In genomic region chr5:160260881-160261815, GRCh38 we compare ENCODE assay signal across 11 cellular contexts. TPM values are rescaled to one million over a fixed set of nuclear protein-coding genes. Genes with fewer than 3 reads are reported as not detected.
DNase-seq lines count a peak whose midpoint lies in the region; ATAC-seq and TF ChIP-seq lines count a peak whose summit lies in the region.
"Had no signal": no experiment of that assay in that cellular context is flagged by ENCODE, and none has a peak within 500 bp of the region (broad histone marks: within the 10 kb centered on the region; RNA-seq: fewer than 3 reads in every experiment).

No MANE protein-coding gene starts in this region.

- H3K27me3 Mint-ChIP-seq in activated naive CD8-positive, alpha-beta T cell treated with anti-CD3 and anti-CD28 coated beads, Interleukin-2, amount 50 U/mL, for 24 hours, result peaks cover 2% of the 10 kb centered on the region
- H3K27me3 Mint-ChIP-seq in activated naive CD8-positive, alpha-beta T cell treated with anti-CD3 and anti-CD28 coated beads for 36 hours, result peaks cover 12% of the 10 kb centered on the region

- 46% methylated on average over 22 of the region's 22 CpGs for WGBS in hepatocyte (ENCODE audit: low lambda C conversion rate, missing lambda C conversion rate)
- WGBS in thyroid gland, 2 donors, result 30 to 44% methylated on average over 21 of the region's 22 CpGs

- no TSS peak for BruUV-seq in OCI-LY7 (replicated peaks; lab: Mats Ljungman, UMichigan)

- peaks cover 16% of the 10 kb centered on the region for H3K4me1 ChIP-seq in OCI-LY7 (ENCODE audit: insufficient read depth, low read length, poor library complexity, severe bottlenecking)
- H3K4me1 ChIP-seq in hepatocyte (ENCODE audit: insufficient read depth), result peaks cover 34% of the 10 kb centered on the region
- H3K4me1 ChIP-seq in thyroid gland, result peaks cover 46 to 58% of the 10 kb centered on the region in 2 donors

- CTCF ChIA-PET in OCI-LY7 (lab: Charles Lee; ENCODE audit: unreplicated experiment), result interaction anchor here (0.6 kb wide), 1 partner anchor 10 kb away, joined by 4 read pairs; no protein-coding TSS in a partner anchor

- H3K9me3 Mint-ChIP-seq in activated naive CD8-positive, alpha-beta T cell treated with anti-CD3 and anti-CD28 coated beads, Interleukin-2, amount 50 U/mL, for 24 hours, result no peaks in the 10 kb centered on the region
- H3K9me3 Mint-ChIP-seq in activated naive CD8-positive, alpha-beta T cell treated with anti-CD3 and anti-CD28 coated beads for 36 hours, result no peaks in the 10 kb centered on the region
- H3K9me3 Mint-ChIP-seq: T-helper 1 cell treated with Interleukin-12 subunit alpha and Interleukin-12 subunit beta and Interleukin-4 antibody, amounts not matched to agents 30 μg/mL and 1 μg/mL, for 36 hours had no signal

- no peaks in the 10 kb centered on the region for H3K36me3 ChIP-seq in OCI-LY7 (ENCODE audit: insufficient read depth, low read length)
- no peaks in the 10 kb centered on the region for H3K36me3 ChIP-seq in hepatocyte (replicated peaks; ENCODE audit: insufficient read depth, low read depth)
- no peaks in the 10 kb centered on the region for H3K36me3 ChIP-seq in thyroid gland

- H2AFZ ChIP-seq in OCI-LY7 (ENCODE audit: low read length), result 0 out of 2 replicates have a peak overlapping the region, but pooled peaks have one; percentile 3
- no peak overlapping the region for H2AFZ ChIP-seq in hepatocyte

- H3K4me3 Mint-ChIP-seq in activated naive CD8-positive, alpha-beta T cell treated with anti-CD3 and anti-CD28 coated beads, Interleukin-2, amount 50 U/mL, for 24 hours, result no peak overlapping the region
- H3K4me3 Mint-ChIP-seq in activated naive CD8-positive, alpha-beta T cell treated with anti-CD3 and anti-CD28 coated beads for 36 hours, result no peak overlapping the region
- H3K4me3 Mint-ChIP-seq: T-helper 1 cell treated with Interleukin-12 subunit alpha and Interleukin-12 subunit beta and Interleukin-4 antibody, amounts not matched to agents 30 μg/mL and 1 μg/mL, for 36 hours had no signal

- no peak for DNase-seq in activated naive CD8-positive, alpha-beta T cell treated with anti-CD3 and anti-CD28 coated beads, Interleukin-2, amount 50 U/mL, for 24 hours
- no peak for DNase-seq in activated naive CD8-positive, alpha-beta T cell treated with anti-CD3 and anti-CD28 coated beads for 36 hours
- peak; percentile 43 for DNase-seq in OCI-LY7 (ENCODE audit: low spot score)
- peak; percentile 87 for DNase-seq in hepatocyte (ENCODE audit: low spot score)
- DNase-seq in thyroid gland, result peak; percentile 54 to 67
- DNase-seq in foreskin melanocyte, result no peak
- DNase-seq in COR-L47 (lab: John Stamatoyannopoulos, UW), result no peak

- H3K9me2 ChIP-seq in OCI-LY7 (ENCODE audit: insufficient read depth, low read length) (no peaks in the 10 kb centered on the region), hepatocyte (replicated peaks; ENCODE audit: insufficient read depth) (no peaks in the 10 kb centered on the region)

- H3K4me3 ChIP-seq in OCI-LY7 (ENCODE audit: low read depth, low read length, poor library complexity, severe bottlenecking), result no peak overlapping the region
- no peak overlapping the region for H3K4me3 ChIP-seq in hepatocyte
- no peak overlapping the region for H3K4me3 ChIP-seq in thyroid gland (replicated peaks in 1 of 3)

- no peaks in the 10 kb centered on the region for H3K27me3 ChIP-seq in hepatocyte
- H3K27me3 ChIP-seq in thyroid gland, result no peaks in the 10 kb centered on the region

- intact Hi-C loops in OCI-LY7 (cut with micrococcal nuclease; ENCODE audit: unreplicated experiment), result no loop called here
- intact Hi-C loops in thyroid gland (cut with DNase I), result no loop called here

- no peaks in the 10 kb centered on the region for H3K36me3 Mint-ChIP-seq in activated naive CD8-positive, alpha-beta T cell treated with anti-CD3 and anti-CD28 coated beads, Interleukin-2, amount 50 U/mL, for 24 hours (ENCODE audit: low read depth)
- no peaks in the 10 kb centered on the region for H3K36me3 Mint-ChIP-seq in activated naive CD8-positive, alpha-beta T cell treated with anti-CD3 and anti-CD28 coated beads for 36 hours

- H4K20me1 ChIP-seq in OCI-LY7 (ENCODE audit: insufficient read depth, low read length) (no peaks in the 10 kb centered on the region), hepatocyte (ENCODE audit: insufficient read depth, poor library complexity, severe bottlenecking) (no peaks in the 10 kb centered on the region)

- H3K27ac ChIP-seq in OCI-LY7 (ENCODE audit: low read depth, low read length, poor library complexity, severe bottlenecking) (no peak overlapping the region), hepatocyte (peak overlapping the region; percentile 97), thyroid gland (peak overlapping the region; percentile 58 to 79 (median 68))

- H3K79me2 ChIP-seq in OCI-LY7 (ENCODE audit: insufficient read depth, low read depth, low read length) (no peaks in the 10 kb centered on the region), hepatocyte (peaks cover 11% of the 10 kb centered on the region)

- POLR2A ChIA-PET in OCI-LY7 (lab: Charles Lee), result interaction anchor here (0.6 kb wide), 1 partner anchor 439 kb away, joined by 3 read pairs; no protein-coding TSS in a partner anchor

- H3K9me3 ChIP-seq in OCI-LY7 (ENCODE audit: low read length) (no peaks in the 10 kb centered on the region), hepatocyte (ENCODE audit: low read depth) (no peaks in the 10 kb centered on the region), thyroid gland (no peaks in the 10 kb centered on the region)

- H3K4me1 Mint-ChIP-seq in activated naive CD8-positive, alpha-beta T cell treated with anti-CD3 and anti-CD28 coated beads, Interleukin-2, amount 50 U/mL, for 24 hours, result no peaks in the 10 kb centered on the region
- H3K4me1 Mint-ChIP-seq in activated naive CD8-positive, alpha-beta T cell treated with anti-CD3 and anti-CD28 coated beads for 36 hours, result peaks cover 2% of the 10 kb centered on the region

- ATAC-seq in activated naive CD8-positive, alpha-beta T cell treated with anti-CD3 and anti-CD28 coated beads, Interleukin-2, amount 50 U/mL, for 24 hours, result peak; percentile 63
- ATAC-seq in HG03521 (IDR thresholded peaks at IDR 0.05; ENCODE audit: unreplicated experiment), result no peak

- TF ChIP-seq CTCF in OCI-LY7 (conservative IDR thresholded peaks at IDR 0.05; ENCODE audit: low read length) (no peak), hepatocyte (IDR thresholded peaks at IDR 0.05; ENCODE audit: poor library complexity) (no peak), thyroid gland (IDR thresholded peaks at IDR 0.05) (no peak)

- TF ChIP-seq POLR2A in thyroid gland (IDR thresholded peaks at IDR 0.05), result no peak

- H3K4me2 ChIP-seq in OCI-LY7 (ENCODE audit: low read length) (no peak overlapping the region), hepatocyte (peak overlapping the region; percentile 64)

- H3K27ac Mint-ChIP-seq in activated naive CD8-positive, alpha-beta T cell treated with anti-CD3 and anti-CD28 coated beads, Interleukin-2, amount 50 U/mL, for 24 hours, result no peak overlapping the region
- no peak overlapping the region for H3K27ac Mint-ChIP-seq in activated naive CD8-positive, alpha-beta T cell treated with anti-CD3 and anti-CD28 coated beads for 36 hours
- H3K27ac Mint-ChIP-seq: T-helper 1 cell treated with Interleukin-12 subunit alpha and Interleukin-12 subunit beta and Interleukin-4 antibody, amounts not matched to agents 30 μg/mL and 1 μg/mL, for 36 hours had no signal

RNA-seq across cellular contexts. Expression of gene FABP6, which starts 31.8 kb away (rescaled TPM):
- not detected for total RNA-seq in activated naive CD8-positive, alpha-beta T cell treated with anti-CD3 and anti-CD28 coated beads for 36 hours
- total RNA-seq in OCI-LY7 (2014; rRNA removed; shearing (Covaris generic)), result 0.69 and 1.9 TPM in 2 replicates
- not detected in 2 replicates for total RNA-seq in OCI-LY7 (2022)
- 51.5 and 55.7 TPM in 2 replicates for total RNA-seq in hepatocyte
- 7.2 and 12.2 TPM in 2 replicates for polyA plus RNA-seq in hepatocyte
- total RNA-seq in thyroid gland, result not detected
- total RNA-seq: mononuclear cell had no signal
- polyA plus RNA-seq: BJ had no signal

RNA-seq across cellular contexts. Expression of gene CCNJL, which starts 51.2 kb away (rescaled TPM):
- total RNA-seq in activated naive CD8-positive, alpha-beta T cell treated with anti-CD3 and anti-CD28 coated beads for 36 hours, result not detected
- total RNA-seq in OCI-LY7 (2014; rRNA removed; shearing (Covaris generic)), result not detected in 2 replicates
- total RNA-seq in OCI-LY7 (2022) (not detected in 2 replicates), hepatocyte (6.6 and 8.1 TPM in 2 replicates), thyroid gland (10 to 100 TPM in 2 of 4 donors, 1 to 10 TPM in 2; 6.3 to 11.8 (median 10.0) TPM)
- 9.5 and 10.8 TPM in 2 replicates for polyA plus RNA-seq in hepatocyte

Comparison
In these comparisons a context has a peak if more than half of its experiments do, and no peak if none do; other contexts are left out.
1. DNase-seq: peak in OCI-LY7 (single experiment), hepatocyte (single experiment) and thyroid gland (2 of 2); none in activated naive CD8-positive, alpha-beta T cell treated with anti-CD3 and anti-CD28 coated beads, Interleukin-2, amount 50 U/mL, for 24 hours (single experiment), activated naive CD8-positive, alpha-beta T cell treated with anti-CD3 and anti-CD28 coated beads for 36 hours (single experiment), foreskin melanocyte (single experiment) and COR-L47 (single experiment).
2. RNA of gene FABP6, which starts 31.8 kb away (total RNA-seq): 51.5 to 55.7 TPM in hepatocyte; 0.69 to 1.9 TPM in OCI-LY7, not detected in activated naive CD8-positive, alpha-beta T cell treated with anti-CD3 and anti-CD28 coated beads for 36 hours and not detected in thyroid gland; every median in the first group is over 10 times any median in the second.